Comparison of ENCODE assay signal across 23 cellular contexts in the genomic region with DNA sequence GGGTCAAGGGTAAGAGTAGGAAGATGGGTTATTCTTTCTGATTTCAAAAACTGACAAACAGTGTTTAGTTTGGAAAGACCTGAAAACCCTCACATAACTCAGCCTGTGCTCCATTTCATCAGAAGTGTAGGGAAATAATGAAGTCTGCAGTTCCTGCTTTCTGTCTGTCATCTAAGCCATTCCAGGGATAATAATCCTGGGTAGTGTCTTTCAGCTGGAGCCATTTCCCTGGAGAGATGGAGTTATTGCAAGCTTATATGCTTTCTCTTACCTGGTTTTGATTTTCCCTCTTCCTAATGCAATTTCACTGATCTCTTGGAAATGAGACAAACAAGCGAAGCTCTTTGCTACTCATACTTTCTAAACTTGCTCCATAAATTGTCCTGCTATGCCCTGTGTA.
A peak's percentile ranks its signal among the peaks of the same experiment; 100 is the strongest.
DNase-seq lines count a peak whose midpoint lies in the region; ATAC-seq, FAIRE-seq and TF ChIP-seq lines count a peak whose summit lies in the region.
"Had no signal": no experiment of that assay in that cellular context is flagged by ENCODE, and none has a peak within 500 bp of the region (broad histone marks: within the 10 kb centered on the region; RNA-seq: fewer than 3 reads in every experiment).

No MANE protein-coding gene starts in this region.

- no peaks in the 10 kb centered on the region for H3K9me3 ChIP-seq in BE2C
- no peaks in the 10 kb centered on the region for H3K9me3 ChIP-seq in naive thymus-derived CD4-positive, alpha-beta T cell (ENCODE audit: control insufficient read depth in 2 of 3, low read length in 3 of 3)
- H3K9me3 ChIP-seq: A549 had no signal

- H3K4me3 ChIP-seq in BE2C (ENCODE audit: low read depth, low read length): no peak overlapping the region
- no peak overlapping the region for H3K4me3 ChIP-seq in naive thymus-derived CD4-positive, alpha-beta T cell (ENCODE audit: low read length)
- H3K4me3 ChIP-seq: A549, BLaER1 had no signal

- H3K4me1 Mint-ChIP-seq in HFFc6 (ENCODE audit: low read depth) (peaks cover 84% of the 10 kb centered on the region), WTC11 (no peaks in the 10 kb centered on the region)
- no peaks in the 10 kb centered on the region for H3K4me1 Mint-ChIP-seq in naive thymus-derived CD4-positive, alpha-beta T cell
- H3K4me1 Mint-ChIP-seq: B cell; CD14-positive monocyte; CD4-positive, alpha-beta memory T cell; CD4-positive, CD25-positive, alpha-beta regulatory T cell; CD8-positive, alpha-beta memory T cell had no signal

- H3K27me3 Mint-ChIP-seq in HFFc6 (ENCODE audit: insufficient read depth): no peaks in the 10 kb centered on the region; the same call in none of the 2 replicates
- peaks cover 2% of the 10 kb centered on the region; the same call in 1 of the 2 replicates for H3K27me3 Mint-ChIP-seq in WTC11 (ENCODE audit: low read depth)
- no peaks in the 10 kb centered on the region for H3K27me3 Mint-ChIP-seq in naive thymus-derived CD4-positive, alpha-beta T cell
- H3K27me3 Mint-ChIP-seq: B cell; CD4-positive, alpha-beta memory T cell; CD4-positive, CD25-positive, alpha-beta regulatory T cell; CD8-positive, alpha-beta memory T cell had no signal

- CTCF ChIA-PET in WTC11 (lab: Charles Lee): no interaction called here
- CTCF ChIA-PET in naive thymus-derived CD4-positive, alpha-beta T cell (lab: Charles Lee): no interaction called here

- H3K36me3 ChIP-seq in BE2C: no peaks in the 10 kb centered on the region
- H3K36me3 ChIP-seq in naive thymus-derived CD4-positive, alpha-beta T cell (ENCODE audit: control insufficient read depth in 2 of 3, insufficient read depth in 3 of 3, low read length in 3 of 3): no peaks in the 10 kb centered on the region
- H3K36me3 ChIP-seq: BLaER1 had no signal

- POLR2A ChIA-PET in WTC11 (lab: Charles Lee): no interaction called here
- POLR2A ChIA-PET in naive thymus-derived CD4-positive, alpha-beta T cell (lab: Charles Lee): no interaction called here

- peaks cover 7% of the 10 kb centered on the region; the same call in 1 of the 2 replicates for H3K9me3 Mint-ChIP-seq in HFFc6
- peaks cover 33% of the 10 kb centered on the region for H3K9me3 Mint-ChIP-seq in WTC11
- peaks cover 3 to 34% (median 15%) of the 10 kb centered on the region in 11 donors for H3K9me3 Mint-ChIP-seq in naive thymus-derived CD4-positive, alpha-beta T cell

- peaks cover 15% of the 10 kb centered on the region; the same call in 1 of the 2 replicates for H3K4me1 ChIP-seq in BE2C
- H3K4me1 ChIP-seq in naive thymus-derived CD4-positive, alpha-beta T cell (ENCODE audit: control insufficient read depth in 2 of 2, insufficient read depth in 2 of 2, low read length in 2 of 2): no peaks in the 10 kb centered on the region
- H3K4me1 ChIP-seq: A549, BLaER1 had no signal

- TF ChIP-seq CTCF in BE2C (IDR thresholded peaks at IDR 0.05; ENCODE audit: low read depth, low read length) (no peak), HFFc6 (IDR thresholded peaks at IDR 0.05) (no peak), WTC11 (IDR thresholded peaks at IDR 0.05) (no peak)

- no peak overlapping the region for H3K4me3 Mint-ChIP-seq in HFFc6
- H3K4me3 Mint-ChIP-seq in WTC11: no peak overlapping the region
- H3K4me3 Mint-ChIP-seq in naive thymus-derived CD4-positive, alpha-beta T cell: no peak overlapping the region
- H3K4me3 Mint-ChIP-seq: B cell; CD14-positive monocyte; CD4-positive, alpha-beta memory T cell; CD4-positive, CD25-positive, alpha-beta regulatory T cell; CD8-positive, alpha-beta memory T cell had no signal

- H3K27ac ChIP-seq in naive thymus-derived CD4-positive, alpha-beta T cell (ENCODE audit: low read depth, low read length): no peak overlapping the region
- H3K27ac ChIP-seq: 22Rv1, A549, BLaER1 had no signal

- no peak for ATAC-seq in WTC11
- no peak for ATAC-seq in naive thymus-derived CD4-positive, alpha-beta T cell
- ATAC-seq: A549 had no signal

- peaks cover 12% of the 10 kb centered on the region for H3K36me3 Mint-ChIP-seq in HFFc6 (ENCODE audit: low read depth)
- H3K36me3 Mint-ChIP-seq in WTC11: peaks cover 26% of the 10 kb centered on the region
- peaks cover 0 to 3% (median 0%) of the 10 kb centered on the region in 5 donors for H3K36me3 Mint-ChIP-seq in naive thymus-derived CD4-positive, alpha-beta T cell
- H3K36me3 Mint-ChIP-seq: CD14-positive monocyte; CD4-positive, alpha-beta memory T cell; CD4-positive, CD25-positive, alpha-beta regulatory T cell had no signal

- intact Hi-C loops in naive thymus-derived CD4-positive, alpha-beta T cell (cut with micrococcal nuclease): no loop called here

- DNase-seq in BE2C (peak; percentile 12), HFFc6 (no peak), WTC11 (ENCODE audit: low spot score) (no peak), H54 (ENCODE audit: insufficient read length, low spot score) (no peak), NCI-H1417 (lab: John Stamatoyannopoulos, UW) (no peak)
- no peak for DNase-seq in naive thymus-derived CD4-positive, alpha-beta T cell
- DNase-seq: AML-193; C1 segment of cervical spinal cord; CD4-positive, alpha-beta memory T cell; CD4-positive, CD25-positive, alpha-beta regulatory T cell; CD8-positive, alpha-beta memory T cell; COR-L47; DMS79 treated with DMSO at 0.1 percent for 48 hours; GF-D8 had no signal

- peak overlapping the region; percentile 14; the same call in 1 of the 2 replicates for H3K27ac Mint-ChIP-seq in HFFc6
- H3K27ac Mint-ChIP-seq in WTC11: no peak overlapping the region
- no peak overlapping the region for H3K27ac Mint-ChIP-seq in naive thymus-derived CD4-positive, alpha-beta T cell
- H3K27ac Mint-ChIP-seq: B cell; CD14-positive monocyte; CD4-positive, alpha-beta memory T cell; CD8-positive, alpha-beta memory T cell had no signal

- TF ChIP-seq POLR2A in H54 (IDR thresholded peaks at IDR 0.05; ENCODE audit: low read depth, low read length): no peak

- H3K27me3 ChIP-seq in BE2C: no peaks in the 10 kb centered on the region
- no peaks in the 10 kb centered on the region for H3K27me3 ChIP-seq in naive thymus-derived CD4-positive, alpha-beta T cell (ENCODE audit: control insufficient read depth in 2 of 2, insufficient read depth in 2 of 2, low read length in 2 of 2)
- H3K27me3 ChIP-seq: BLaER1 had no signal

- no peak for FAIRE-seq in H54 (lab: Jason Lieb, UNC)
- FAIRE-seq: A549, D721Med, G401.6, GM12891, GM19239 had no signal

TF ChIP-seq in WTC11, 78 proteins besides CTCF, POLR2A, EP300 and RAD21:
- TF ChIP-seq RORB (CRISPR knock-in tag; IDR thresholded peaks at IDR 0.05) (peak; percentile 85; the same call in 1 of the 2 replicates), TCF7 (CRISPR knock-in tag; IDR thresholded peaks at IDR 0.05; ENCODE audit: low read depth) (no peak)
